Comparison of ENCODE assay signal across 12 cellular contexts in genomic region chr21:45409466-45410150, GRCh38. TPM values are rescaled to one million over a fixed set of nuclear protein-coding genes. Genes with fewer than 3 reads are reported as not detected.
DNase-seq lines count a peak whose midpoint lies in the region; ATAC-seq and TF ChIP-seq lines count a peak whose summit lies in the region.
"Had no signal": no experiment of that assay in that cellular context is flagged by ENCODE, and none has a peak within 500 bp of the region (broad histone marks: within the 10 kb centered on the region; RNA-seq: fewer than 3 reads in every experiment).

No MANE protein-coding gene starts in this region.

- TF ChIP-seq CTCF in coronary artery (IDR thresholded peaks at IDR 0.05): no peak

- peak overlapping the region; percentile 88 to 98 for H3K27ac ChIP-seq in coronary artery

- no peaks in the 10 kb centered on the region for H3K9me3 Mint-ChIP-seq in stimulated activated effector memory CD8-positive, alpha-beta T cell treated with anti-CD3 and anti-CD28 coated beads, Interleukin-12 subunit alpha, Interleukin-12 subunit beta, amount 100 ng/mL, for 72 hours
- H3K9me3 Mint-ChIP-seq: CD4-positive, alpha-beta memory T cell had no signal

- H3K4me3 Mint-ChIP-seq in stimulated activated effector memory CD8-positive, alpha-beta T cell treated with anti-CD3 and anti-CD28 coated beads, Interleukin-12 subunit alpha, Interleukin-12 subunit beta, amount 100 ng/mL, for 72 hours: no peak overlapping the region
- H3K4me3 Mint-ChIP-seq: CD4-positive, alpha-beta memory T cell had no signal

- H3K4me3 ChIP-seq in coronary artery (peak overlapping the region; percentile 54), skeletal muscle satellite cell (ENCODE audit: low read length) (peak overlapping the region; percentile 7)
- H3K4me3 ChIP-seq: lung had no signal

- no peak overlapping the region for H3K27ac Mint-ChIP-seq in stimulated activated effector memory CD8-positive, alpha-beta T cell treated with anti-CD3 and anti-CD28 coated beads, Interleukin-12 subunit alpha, Interleukin-12 subunit beta, amount 100 ng/mL, for 72 hours
- H3K27ac Mint-ChIP-seq: CD4-positive, alpha-beta memory T cell had no signal

- H3K4me1 ChIP-seq in skeletal muscle satellite cell (ENCODE audit: control insufficient read depth, insufficient read depth, low read length): peaks cover 23% of the 10 kb centered on the region

- H3K4me2 ChIP-seq in skeletal muscle satellite cell (ENCODE audit: low read length): peak overlapping the region; percentile 69

- TF ChIP-seq RAD21 in Ishikawa (IDR thresholded peaks at IDR 0.05; ENCODE audit: low read depth): peak; percentile 37

- peak overlapping the region; percentile 6 for H3K9ac ChIP-seq in skeletal muscle satellite cell (ENCODE audit: low read depth, low read length)

- peaks cover 6% of the 10 kb centered on the region for H3K4me1 Mint-ChIP-seq in stimulated activated effector memory CD8-positive, alpha-beta T cell treated with anti-CD3 and anti-CD28 coated beads, Interleukin-12 subunit alpha, Interleukin-12 subunit beta, amount 100 ng/mL, for 72 hours

- H3K36me3 ChIP-seq in skeletal muscle satellite cell (ENCODE audit: insufficient read depth, low read length): no peaks in the 10 kb centered on the region

- H3K27me3 ChIP-seq in skeletal muscle satellite cell (ENCODE audit: control insufficient read depth, insufficient read depth, low read length): no peaks in the 10 kb centered on the region

- no peaks in the 10 kb centered on the region for H3K36me3 Mint-ChIP-seq in stimulated activated effector memory CD8-positive, alpha-beta T cell treated with anti-CD3 and anti-CD28 coated beads, Interleukin-12 subunit alpha, Interleukin-12 subunit beta, amount 100 ng/mL, for 72 hours
- H3K36me3 Mint-ChIP-seq: CD4-positive, alpha-beta memory T cell had no signal

- no peak for ATAC-seq in GM18520 (IDR thresholded peaks at IDR 0.05; ENCODE audit: unreplicated experiment)
- ATAC-seq in stimulated activated effector memory CD8-positive, alpha-beta T cell treated with anti-CD3 and anti-CD28 coated beads, Interleukin-12 subunit alpha, Interleukin-12 subunit beta, amount 100 ng/mL, for 72 hours: no peak

- DNase-seq in coronary artery (ENCODE audit: low spot score): no peak
- DNase-seq in kidney tubule cell (ENCODE audit: low spot score): peak; percentile 65
- DNase-seq in NCI-H146 treated with DMSO at 0.1 percent for 48 hours (lab: John Stamatoyannopoulos, UW; ENCODE audit: unreplicated experiment): no peak
- no peak for DNase-seq in stimulated activated effector memory CD8-positive, alpha-beta T cell treated with anti-CD3 and anti-CD28 coated beads, Interleukin-12 subunit alpha, Interleukin-12 subunit beta, amount 100 ng/mL, for 72 hours (ENCODE audit: low spot score in 2 of 2)
- DNase-seq in T-helper 1 cell: no peak
- DNase-seq: activated effector memory CD4-positive, alpha-beta T cell treated with anti-CD3 and anti-CD28 coated beads, Interleukin-2, amount 50 U/mL, for 16 hours; NK-92 treated with Interleukin-12 subunit alpha and Interleukin-12 subunit beta, amount 100 ng/mL, for 24 hours had no signal

- TF ChIP-seq EP300 in Ishikawa (IDR thresholded peaks at IDR 0.05; ENCODE audit: borderline replicate concordance): no peak

- H3K9me3 ChIP-seq in skeletal muscle satellite cell (replicated peaks; ENCODE audit: low read length): no peaks in the 10 kb centered on the region

TF ChIP-seq in Ishikawa, 13 proteins besides CTCF, POLR2A, EP300 and RAD21:
- TF ChIP-seq CEBPB (IDR thresholded peaks at IDR 0.05): no peak
- no peak for TF ChIP-seq EGR1 (IDR thresholded peaks at IDR 0.05)
- TF ChIP-seq NFIC (IDR thresholded peaks at IDR 0.05): peak; percentile 52; the same call in 1 of the 2 replicates
- no peak for TF ChIP-seq FOXM1 (IDR thresholded peaks at IDR 0.05; ENCODE audit: borderline replicate concordance, low read depth)
- TF ChIP-seq REST (IDR thresholded peaks at IDR 0.05; ENCODE audit: low read depth): no peak
- no peak for TF ChIP-seq TCF12 (IDR thresholded peaks at IDR 0.05; ENCODE audit: low read depth)
- no peak; the same call in 1 of the 2 replicates for TF ChIP-seq MAX (IDR thresholded peaks at IDR 0.05)
- TF ChIP-seq USF1 (IDR thresholded peaks at IDR 0.05): peak; percentile 90
- TF ChIP-seq CREB1 (IDR thresholded peaks at IDR 0.05; ENCODE audit: low read depth): no peak
- no peak for TF ChIP-seq YY1 (IDR thresholded peaks at IDR 0.05; ENCODE audit: low read depth)
- TF ChIP-seq ZBTB7A (IDR thresholded peaks at IDR 0.05; ENCODE audit: low read depth): no peak; the same call in 1 of the 2 replicates
- no peak for TF ChIP-seq TAF1 (IDR thresholded peaks at IDR 0.05; ENCODE audit: low read depth)

RNA-seq across cellular contexts. Expression of gene COL18A1, which starts 4.6 kb away (rescaled TPM):
- 25.6 and 40.2 TPM in 2 replicates for total RNA-seq in skeletal muscle satellite cell (2012; rRNA removed)
